Comparison of ENCODE assay signal across 15 cellular contexts in the genomic region with DNA sequence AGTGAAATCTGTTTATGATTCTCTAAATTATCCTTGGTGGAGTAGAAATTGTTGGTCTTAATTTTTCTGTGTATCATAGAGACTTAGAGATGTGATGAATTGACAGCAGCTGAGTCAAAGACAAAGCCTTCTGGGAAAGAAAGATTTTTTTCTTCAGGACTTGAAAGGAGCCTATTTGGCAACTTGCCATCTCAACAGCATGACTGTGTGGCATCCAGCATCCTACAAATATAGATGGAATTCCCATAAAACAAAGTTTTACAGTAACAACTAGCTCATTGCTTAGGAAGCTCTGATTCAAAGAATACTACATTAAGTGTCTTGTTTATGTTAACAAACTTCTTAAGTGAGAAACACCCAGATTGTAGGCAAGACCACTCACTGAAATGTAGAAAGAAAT.
DNase-seq lines count a peak whose midpoint lies in the region; ATAC-seq and TF ChIP-seq lines count a peak whose summit lies in the region.
"Had no signal": no experiment of that assay in that cellular context is flagged by ENCODE, and none has a peak within 500 bp of the region (broad histone marks: within the 10 kb centered on the region; RNA-seq: fewer than 3 reads in every experiment).

No MANE protein-coding gene starts in this region.

- no peaks in the 10 kb centered on the region for H4K20me1 ChIP-seq in GM23248 (ENCODE audit: insufficient read depth)

- H3K9me3 ChIP-seq in GM23248 (ENCODE audit: low read depth), result no peaks in the 10 kb centered on the region
- H3K9me3 ChIP-seq: ascending aorta, esophagus squamous epithelium, neutrophil had no signal

- no peak for ATAC-seq in HG03095 (IDR thresholded peaks at IDR 0.05; ENCODE audit: unreplicated experiment)
- ATAC-seq: stimulated activated naive CD8-positive, alpha-beta T cell treated with anti-CD3 and anti-CD28 coated beads, Interleukin-15, Interleukin-2, amounts not matched to agents 100 U/mL and 50 U/mL, for 24 hours had no signal

- H3K9ac ChIP-seq in GM23248, result peak overlapping the region; percentile 17; the same call in 1 of the 2 replicates

- H3K36me3 ChIP-seq in GM23248 (ENCODE audit: low read depth), result no peaks in the 10 kb centered on the region
- H3K36me3 ChIP-seq: ascending aorta, esophagus squamous epithelium, neutrophil had no signal

- in situ Hi-C loops in GM23248 (cut with MboI), result no loop called here

- H3K79me2 ChIP-seq in GM23248 (ENCODE audit: insufficient read depth), result no peaks in the 10 kb centered on the region

- TF ChIP-seq CTCF in choroid plexus epithelial cell (conservative IDR thresholded peaks at IDR 0.05; ENCODE audit: low read depth, low read length) (no peak), retinal pigment epithelial cell (conservative IDR thresholded peaks at IDR 0.05; ENCODE audit: low read depth, low read length) (no peak)

- no peak overlapping the region for H2AFZ ChIP-seq in GM23248

- H3K9me2 ChIP-seq in GM23248 (ENCODE audit: insufficient read depth), result 0 out of 2 replicates have a peak, but pooled peaks cover 3% of the 10 kb centered on the region

- H3K4me1 ChIP-seq in GM23248 (ENCODE audit: insufficient read depth), result peaks cover 38% of the 10 kb centered on the region

- peaks cover 42% of the 10 kb centered on the region for H3F3A ChIP-seq in GM23248 (ENCODE audit: insufficient read depth)

- H3K4me2 ChIP-seq in GM23248 (ENCODE audit: unreplicated experiment), result peak overlapping the region; percentile 61

- H3K4me3 ChIP-seq in GM23248 (no peak overlapping the region), choroid plexus epithelial cell (ENCODE audit: low read depth, low read length) (no peak overlapping the region), retinal pigment epithelial cell (ENCODE audit: low read length) (no peak overlapping the region)
- H3K4me3 ChIP-seq: ascending aorta, esophagus squamous epithelium had no signal

- DNase-seq in GM23248 (peak; percentile 92), NCI-H446 treated with DMSO at 0.1 percent for 48 hours (lab: John Stamatoyannopoulos, UW) (peak; percentile 79), choroid plexus epithelial cell (ENCODE audit: low read depth) (peak; percentile 72), retinal pigment epithelial cell (ENCODE audit: low read depth) (peak; percentile 86), hepatic stellate cell (ENCODE audit: low spot score) (no peak), hypothalamus (lab: John Stamatoyannopoulos, UW) (no peak)
- DNase-seq: activated T-cell treated with anti-CD3 and anti-CD28 coated beads, Interleukin-2, amount 50 U/mL, for 1 hour; DND-41; esophagus squamous epithelium; kidney; NCI-H2081 treated with DMSO at 0.1 percent for 48 hours; stimulated activated naive CD8-positive, alpha-beta T cell treated with anti-CD3 and anti-CD28 coated beads, Interleukin-15, Interleukin-2, amounts not matched to agents 100 U/mL and 50 U/mL, for 24 hours had no signal

- H3K27me3 ChIP-seq in GM23248 (replicated peaks; ENCODE audit: insufficient read depth), result no peaks in the 10 kb centered on the region
- H3K27me3 ChIP-seq: ascending aorta, esophagus squamous epithelium, neutrophil had no signal

- peak overlapping the region; percentile 62 for H3K27ac ChIP-seq in GM23248
- H3K27ac ChIP-seq: ascending aorta, esophagus squamous epithelium, neutrophil had no signal

Comparison
In these comparisons a context has a peak if more than half of its experiments do, and no peak if none do; other contexts are left out.
1. DNase-seq: peak in GM23248 (single experiment), NCI-H446 treated with DMSO at 0.1 percent for 48 hours (single experiment), choroid plexus epithelial cell (single experiment) and retinal pigment epithelial cell (single experiment); none in hepatic stellate cell (single experiment) and hypothalamus (0 of 51).